Comparison of ENCODE assay signal across 22 cellular contexts in the genomic region with DNA sequence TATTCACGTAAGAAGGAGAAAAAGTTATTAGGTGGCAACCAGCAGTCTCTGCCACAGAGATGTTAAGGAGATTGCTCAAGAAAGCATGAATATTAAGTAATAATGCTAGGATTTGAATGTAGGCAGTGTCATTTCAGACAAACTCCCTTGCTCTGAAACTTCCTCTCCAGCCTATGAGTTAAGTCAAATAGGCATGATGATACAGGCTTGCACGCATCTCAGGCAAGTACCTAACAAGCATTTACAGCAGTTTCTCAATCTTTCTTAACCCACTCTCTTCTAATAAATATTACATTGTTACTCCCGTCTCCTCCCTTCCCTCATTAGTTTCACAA.
A peak's percentile ranks its signal among the peaks of the same experiment; 100 is the strongest.
DNase-seq lines count a peak whose midpoint lies in the region; FAIRE-seq and TF ChIP-seq lines count a peak whose summit lies in the region.
"Had no signal": no experiment of that assay in that cellular context is flagged by ENCODE, and none has a peak within 500 bp of the region (broad histone marks: within the 10 kb centered on the region; RNA-seq: fewer than 3 reads in every experiment).

No MANE protein-coding gene starts in this region.

- H3K27ac Mint-ChIP-seq in activated naive CD8-positive, alpha-beta T cell treated with anti-CD3 and anti-CD28 coated beads for 36 hours: no peak overlapping the region
- H3K27ac Mint-ChIP-seq: activated CD4-positive, alpha-beta memory T cell treated with anti-CD3 and anti-CD28 coated beads for 36 hours; T-helper 17 cell; WTC11 had no signal

- FAIRE-seq in keratinocyte (lab: Jason Lieb, UNC): peak; percentile 93
- FAIRE-seq: astrocyte, colon, endometrium had no signal

- CTCF ChIA-PET in PC-9 (lab: Charles Lee): no interaction called here

- TF ChIP-seq POLR2A in stomach (IDR thresholded peaks at IDR 0.05): no peak

- no peaks in the 10 kb centered on the region for H3K9me1 ChIP-seq in keratinocyte (ENCODE audit: control insufficient read depth, extremely low read depth, insufficient read depth, low read length)

- H3K4me3 ChIP-seq in cardiac fibroblast (replicated peaks in 1 of 2; ENCODE audit: low read depth in 2 of 2, low read length in 2 of 2) (no peak overlapping the region), keratinocyte (ENCODE audit: control insufficient read depth in 2 of 3, extremely low read depth in 1 of 3, insufficient read depth in 2 of 3, low read depth in 1 of 3, low read length in 3 of 3) (peak overlapping the region in 2 of 3 experiments; percentile 20 to 53), stomach (no peak overlapping the region), PC-9 (no peak overlapping the region)

- H3F3A ChIP-seq in PC-9 (ENCODE audit: insufficient read depth, low read depth): no peaks in the 10 kb centered on the region

- no peak for TF ChIP-seq CTCF in cardiac fibroblast (IDR thresholded peaks at IDR 0.05; ENCODE audit: low read depth, low read length)
- no peak for TF ChIP-seq CTCF in keratinocyte (optimal IDR thresholded peaks at IDR 0.05 in 1 of 3, IDR thresholded peaks at IDR 0.05 in 1 of 3, conservative IDR thresholded peaks at IDR 0.05 in 1 of 3; ENCODE audit: extremely low read depth in 1 of 3, insufficient read depth in 2 of 3, low read length in 3 of 3)
- no peak for TF ChIP-seq CTCF in stomach (IDR thresholded peaks at IDR 0.05)
- no peak for TF ChIP-seq CTCF in PC-9 (conservative IDR thresholded peaks at IDR 0.05)

- no peak for TF ChIP-seq EP300 in stomach (IDR thresholded peaks at IDR 0.05)

- dilution Hi-C loops in keratinocyte (cut with MboI; ENCODE audit: extremely low pct_ligation_motif_present, low sequenced_read_pairs): no loop called here

- peaks cover 6% of the 10 kb centered on the region for H3K4me1 Mint-ChIP-seq in activated naive CD8-positive, alpha-beta T cell treated with anti-CD3 and anti-CD28 coated beads for 36 hours
- H3K4me1 Mint-ChIP-seq: T-helper 17 cell had no signal

- H3K27ac ChIP-seq in keratinocyte (ENCODE audit: control insufficient read depth, insufficient read depth, low read length): peak overlapping the region; percentile 47
- no peak overlapping the region for H3K27ac ChIP-seq in stomach
- H3K27ac ChIP-seq in PC-9: no peak overlapping the region
- H3K27ac ChIP-seq: neutrophil had no signal

- no peaks in the 10 kb centered on the region for H3K36me3 ChIP-seq in keratinocyte (ENCODE audit: control insufficient read depth in 2 of 2, extremely low read depth in 1 of 2, insufficient read depth in 2 of 2, low read length in 2 of 2)
- H3K36me3 ChIP-seq in stomach: no peaks in the 10 kb centered on the region
- no peaks in the 10 kb centered on the region for H3K36me3 ChIP-seq in PC-9 (ENCODE audit: low read depth)
- H3K36me3 ChIP-seq: neutrophil had no signal

- H3K9ac ChIP-seq in keratinocyte (ENCODE audit: control insufficient read depth, extremely low read depth, insufficient read depth, low read length): peak overlapping the region; percentile 9

- no peak overlapping the region for H3K4me3 Mint-ChIP-seq in activated naive CD8-positive, alpha-beta T cell treated with anti-CD3 and anti-CD28 coated beads for 36 hours
- H3K4me3 Mint-ChIP-seq: activated CD4-positive, alpha-beta memory T cell treated with anti-CD3 and anti-CD28 coated beads for 36 hours; T-helper 17 cell; WTC11 had no signal

- H2AFZ ChIP-seq in keratinocyte (ENCODE audit: control insufficient read depth, low read length) (peak overlapping the region; percentile 58), PC-9 (no peak overlapping the region)

- 54 to 75% (median 68%) methylated on average over 3 of the region's 3 CpGs for WGBS in stomach, 5 donors

- peaks cover 19% of the 10 kb centered on the region for H3K27me3 Mint-ChIP-seq in activated naive CD8-positive, alpha-beta T cell treated with anti-CD3 and anti-CD28 coated beads for 36 hours

- H3K36me3 Mint-ChIP-seq in activated naive CD8-positive, alpha-beta T cell treated with anti-CD3 and anti-CD28 coated beads for 36 hours: no peaks in the 10 kb centered on the region
- H3K36me3 Mint-ChIP-seq: activated CD4-positive, alpha-beta memory T cell treated with anti-CD3 and anti-CD28 coated beads for 36 hours had no signal

- H4K20me1 ChIP-seq in keratinocyte (ENCODE audit: control insufficient read depth, extremely low read depth, insufficient read depth, low read length) (no peaks in the 10 kb centered on the region), PC-9 (ENCODE audit: insufficient read depth) (no peaks in the 10 kb centered on the region)

- DNase-seq in AG20443 (ENCODE audit: low spot score) (peak; percentile 12), NOMO-1 (lab: John Stamatoyannopoulos, UW; ENCODE audit: unreplicated experiment in 2 of 2) (peak; percentile 41 to 76), cardiac fibroblast (ENCODE audit: low read depth in 2 of 2) (peak; percentile 13 to 14), keratinocyte (ENCODE audit: low read depth, low spot score) (peak; percentile 42), NCI-H1048 (lab: John Stamatoyannopoulos, UW) (no peak), stomach (no peak), PC-9 (no peak)
- no peak for DNase-seq in activated naive CD8-positive, alpha-beta T cell treated with anti-CD3 and anti-CD28 coated beads for 36 hours
- DNase-seq: activated CD4-positive, alpha-beta memory T cell treated with anti-CD3 and anti-CD28 coated beads for 36 hours; activated naive CD4-positive, alpha-beta T cell; DND-41; NCI-H2081 treated with DMSO at 0.1 percent for 48 hours; NCI-H510A; Right ventricle myocardium superior; stimulated activated CD8-positive, alpha-beta memory T cell treated with anti-CD3 and anti-CD28 coated beads, Interleukin-4, amount 100 ng/mL, for 48 hours; substantia nigra; T-helper 17 cell had no signal

- no peaks in the 10 kb centered on the region for H3K9me2 ChIP-seq in PC-9 (ENCODE audit: insufficient read depth)

- H3K79me2 ChIP-seq in keratinocyte (ENCODE audit: control insufficient read depth, insufficient read depth, low read length): no peaks in the 10 kb centered on the region
- no peaks in the 10 kb centered on the region for H3K79me2 ChIP-seq in PC-9 (ENCODE audit: low read depth)

- intact Hi-C loops in stomach (cut with DNase I; ENCODE audit: low total_unique reads): no loop called here
- intact Hi-C loops in PC-9 (cut with micrococcal nuclease; ENCODE audit: unreplicated experiment): no loop called here

- BruUV-seq in PC-9 (replicated peaks; lab: Mats Ljungman, UMichigan): no TSS peak

- H3K4me2 ChIP-seq in keratinocyte (ENCODE audit: control insufficient read depth, extremely low read depth, insufficient read depth, low read depth, low read length) (peak overlapping the region; percentile 69), PC-9 (no peak overlapping the region)

- peaks cover 1% of the 10 kb centered on the region for H3K9me3 Mint-ChIP-seq in activated naive CD8-positive, alpha-beta T cell treated with anti-CD3 and anti-CD28 coated beads for 36 hours
- H3K9me3 Mint-ChIP-seq: activated CD4-positive, alpha-beta memory T cell treated with anti-CD3 and anti-CD28 coated beads for 36 hours had no signal

- peaks cover 23% of the 10 kb centered on the region for H3K4me1 ChIP-seq in keratinocyte (ENCODE audit: control insufficient read depth, extremely low read depth, insufficient read depth, low read length)
- peaks cover 0 to 17% (median 6%) of the 10 kb centered on the region in 4 donors for H3K4me1 ChIP-seq in stomach
- 0 out of 2 replicates have a peak, but pooled peaks cover 5% of the 10 kb centered on the region for H3K4me1 ChIP-seq in PC-9 (replicated peaks; ENCODE audit: insufficient read depth)

- H3K9me3 ChIP-seq in keratinocyte (ENCODE audit: control insufficient read depth, low read depth, low read length): no peaks in the 10 kb centered on the region
- H3K9me3 ChIP-seq in stomach: no peaks in the 10 kb centered on the region
- no peaks in the 10 kb centered on the region for H3K9me3 ChIP-seq in PC-9 (ENCODE audit: insufficient read depth, low read depth)
- H3K9me3 ChIP-seq: neutrophil had no signal

- POLR2A ChIA-PET in PC-9 (lab: Charles Lee; ENCODE audit: unreplicated experiment): no interaction called here

- H3K27me3 ChIP-seq in keratinocyte (ENCODE audit: control insufficient read depth, extremely low read depth, insufficient read depth, low read length) (no peaks in the 10 kb centered on the region), stomach (no peaks in the 10 kb centered on the region), PC-9 (ENCODE audit: insufficient read depth, low read depth) (no peaks in the 10 kb centered on the region)
- H3K27me3 ChIP-seq: neutrophil had no signal

Comparison
In these comparisons a context has a peak if more than half of its experiments do, and no peak if none do; other contexts are left out.
1. DNase-seq: peak in AG20443 (single experiment), NOMO-1 (2 of 2), cardiac fibroblast (2 of 2) and keratinocyte (single experiment); none in NCI-H1048 (single experiment), activated naive CD8-positive, alpha-beta T cell treated with anti-CD3 and anti-CD28 coated beads for 36 hours (single experiment), stomach (single experiment) and PC-9 (0 of 2).
2. H3K4me3 ChIP-seq: peak in keratinocyte (2 of 3); none in cardiac fibroblast (0 of 2), stomach (0 of 4) and PC-9 (single experiment).